In genomic region chr3:128492353-128493220, GRCh38 we compare ENCODE assay signal across 8 cellular contexts. TPM values are rescaled to one million over a fixed set of nuclear protein-coding genes. Genes with fewer than 3 reads are reported as not detected.
A peak's percentile ranks its signal among the peaks of the same experiment; 100 is the strongest.
DNase-seq lines count a peak whose midpoint lies in the region; ATAC-seq and TF ChIP-seq lines count a peak whose summit lies in the region.

GATA2 (minus strand) TSS chr3:128493201; CDS start chr3:128487031, 6,170 bp downstream.

- no peak within 1 kb of the TSS for H3K9ac ChIP-seq in iPS-20b (ENCODE audit: low read depth, low read length)

- H3K36me3 ChIP-seq in iPS-20b (ENCODE audit: insufficient read depth, low read depth, low read length), result no peaks in the 10 kb centered on the region
- no peaks in the 10 kb centered on the region for H3K36me3 ChIP-seq in tibial nerve

- peaks cover 100% of the 10 kb centered on the region for H3K27me3 ChIP-seq in iPS-20b (ENCODE audit: insufficient read depth, low read length)
- H3K27me3 ChIP-seq in tibial nerve, result peaks cover 8 to 98% of the 10 kb centered on the region in 2 donors

- H3K4me1 ChIP-seq in iPS-20b (ENCODE audit: insufficient read depth, low read length), result peaks cover 8% of the 10 kb centered on the region; the same call in 1 of the 2 replicates
- H3K4me1 ChIP-seq in tibial nerve, result peaks cover 0 to 73% (median 52%) of the 10 kb centered on the region in 4 donors

- no peak for TF ChIP-seq EP300 in tibial nerve (IDR thresholded peaks at IDR 0.05)

- TF ChIP-seq CTCF in tibial nerve (IDR thresholded peaks at IDR 0.05), result no peak

- H3K27ac ChIP-seq in iPS-20b (ENCODE audit: low read length) (no peak within 1 kb of the TSS), tibial nerve (no peak within 1 kb of the TSS)

- no peak for TF ChIP-seq POLR2A in tibial nerve (IDR thresholded peaks at IDR 0.05)

- H3K9me3 ChIP-seq in iPS-20b (ENCODE audit: insufficient read depth, low read depth, low read length) (peaks cover 7% of the 10 kb centered on the region; the same call in 1 of the 2 replicates), tibial nerve (no peaks in the 10 kb centered on the region)

- peak within 1 kb of the TSS; percentile 32 for H3K4me3 ChIP-seq in iPS-20b (ENCODE audit: low read length)
- no peak within 1 kb of the TSS for H3K4me3 ChIP-seq in tibial nerve

- peak; percentile 25 for DNase-seq in activated naive CD4-positive, alpha-beta T cell treated with Interleukin-2 at 50 U/mL for 16 hours
- DNase-seq in activated naive CD4-positive, alpha-beta T cell (lab: John Stamatoyannopoulos, UW), result no peak
- peak; percentile 36 to 46 for DNase-seq in activated CD4-positive, alpha-beta T cell treated with anti-CD3 and anti-CD28 coated beads, Interleukin-2, amount 50 U/mL, for 48 hours
- no peak for DNase-seq in tibial nerve (ENCODE audit: low spot score in 2 of 2)
- DNase-seq in NCI-H2107 treated with DMSO at 0.1 percent for 48 hours (lab: John Stamatoyannopoulos, UW; ENCODE audit: unreplicated experiment), result no peak

- ATAC-seq in HG03045 (IDR thresholded peaks at IDR 0.05; ENCODE audit: unreplicated experiment) (no peak), HG02610 (IDR thresholded peaks at IDR 0.05; ENCODE audit: unreplicated experiment) (no peak)

- WGBS in tibial nerve, 2 donors, result 16% methylated on average over 24 to 65 of the region's 89 CpGs

RNA-seq across cellular contexts. Expression of gene GATA2, which starts in this region (rescaled TPM):
- total RNA-seq in tibial nerve, result 10 to 100 TPM in 3 of 4 donors, 1 to 10 TPM in 1; 8.1 to 24.7 (median 15.9) TPM

Comparison
In these comparisons a context has a peak if more than half of its experiments do, and no peak if none do; other contexts are left out.
1. DNase-seq: peak in activated naive CD4-positive, alpha-beta T cell treated with Interleukin-2 at 50 U/mL for 16 hours (single experiment) and activated CD4-positive, alpha-beta T cell treated with anti-CD3 and anti-CD28 coated beads, Interleukin-2, amount 50 U/mL, for 48 hours (2 of 2); none in activated naive CD4-positive, alpha-beta T cell (0 of 4), tibial nerve (0 of 2) and NCI-H2107 treated with DMSO at 0.1 percent for 48 hours (single experiment).